8 cellular contexts compared by ENCODE assay signal in genomic region chr7:99326408-99326782, GRCh38. TPM values are rescaled to one million over a fixed set of nuclear protein-coding genes. Genes with fewer than 3 reads are reported as not detected.
DNase-seq lines count a peak whose midpoint lies in the region; ATAC-seq and TF ChIP-seq lines count a peak whose summit lies in the region.

No MANE protein-coding gene starts in this region.

- H3K9me3 ChIP-seq in DOHH2 (ENCODE audit: control insufficient read depth, insufficient read depth, low read length) (no peaks in the 10 kb centered on the region), OCI-LY3 (ENCODE audit: insufficient read depth, low read length) (no peaks in the 10 kb centered on the region), trophoblast cell (ENCODE audit: insufficient read depth, low read depth, low read length) (no peaks in the 10 kb centered on the region)

- H3K4me2 ChIP-seq in DOHH2 (ENCODE audit: low read length) (peak overlapping the region; percentile 74), OCI-LY3 (ENCODE audit: low read length) (peak overlapping the region; percentile 96), trophoblast cell (ENCODE audit: low read length) (peak overlapping the region; percentile 66)

- no peak overlapping the region for H2BK12ac ChIP-seq in trophoblast cell (ENCODE audit: low read length)

- H4K20me1 ChIP-seq in DOHH2 (ENCODE audit: control insufficient read depth, insufficient read depth, low read depth, low read length) (peaks cover 29% of the 10 kb centered on the region), OCI-LY3 (ENCODE audit: insufficient read depth, low read length) (peaks cover 26% of the 10 kb centered on the region)

- H3K27ac ChIP-seq in DOHH2 (ENCODE audit: low read depth, low read length) (peak overlapping the region; percentile 46), OCI-LY3 (ENCODE audit: low read length) (peak overlapping the region; percentile 46), epithelial cell of prostate (peak overlapping the region; percentile 97), trophoblast cell (ENCODE audit: low read depth, low read length) (no peak overlapping the region)

- H3K9me2 ChIP-seq in DOHH2 (replicated peaks; ENCODE audit: control insufficient read depth, low read length) = no peaks in the 10 kb centered on the region

- H3K4me3 ChIP-seq in DOHH2 (ENCODE audit: low read length) (peak overlapping the region; percentile 84), OCI-LY3 (ENCODE audit: low read length) (peak overlapping the region; percentile 86), trophoblast cell (ENCODE audit: low read depth, low read length) (peak overlapping the region; percentile 92)

- peak overlapping the region; percentile 52 for H4K91ac ChIP-seq in trophoblast cell (ENCODE audit: low read depth, low read length)

- H3K79me1 ChIP-seq in trophoblast cell (ENCODE audit: low read length) = peaks cover 10% of the 10 kb centered on the region

- peak overlapping the region; percentile 31 for H4K12ac ChIP-seq in trophoblast cell (ENCODE audit: low read depth, low read length)

- H2AK5ac ChIP-seq in trophoblast cell (ENCODE audit: low read length) = no peak overlapping the region

- H3K9ac ChIP-seq in OCI-LY3 (ENCODE audit: low read length) (peak overlapping the region; percentile 95), trophoblast cell (ENCODE audit: low read length) (peak overlapping the region; percentile 95)

- H3K4me1 ChIP-seq in DOHH2 (ENCODE audit: control insufficient read depth, low read length) (peaks cover 46% of the 10 kb centered on the region), OCI-LY3 (ENCODE audit: low read length) (peaks cover 15% of the 10 kb centered on the region), trophoblast cell (ENCODE audit: control insufficient read depth in 1 of 2, insufficient read depth in 2 of 2, low read length in 2 of 2) (peaks cover 2 to 4% of the 10 kb centered on the region in 2 experiments)

- ATAC-seq in HG02970 (IDR thresholded peaks at IDR 0.05; ENCODE audit: low FRiP score, unreplicated experiment) = no peak
- no peak for ATAC-seq in GM21447 (IDR thresholded peaks at IDR 0.05; ENCODE audit: unreplicated experiment)

- H3F3A ChIP-seq in DOHH2 (ENCODE audit: control insufficient read depth, insufficient read depth) = no peaks in the 10 kb centered on the region; the same call in 1 of the 2 replicates

- H3K27me3 ChIP-seq in DOHH2 (ENCODE audit: control insufficient read depth, low read length) = no peaks in the 10 kb centered on the region
- H3K27me3 ChIP-seq in OCI-LY3 (ENCODE audit: low read depth, low read length) = no peaks in the 10 kb centered on the region
- no peaks in the 10 kb centered on the region for H3K27me3 ChIP-seq in trophoblast cell (ENCODE audit: insufficient read depth, low read length)

- no peak for TF ChIP-seq CTCF in DOHH2 (IDR thresholded peaks at IDR 0.05; ENCODE audit: low read depth, low read length, poor library complexity, severe bottlenecking)
- TF ChIP-seq CTCF in OCI-LY3 (IDR thresholded peaks at IDR 0.05; ENCODE audit: low read depth, low read length) = no peak

- H2AFZ ChIP-seq in OCI-LY3 (ENCODE audit: low read depth, low read length) = 0 out of 2 replicates have a peak overlapping the region, but pooled peaks have one; percentile 49
- peak overlapping the region; percentile 5 for H2AFZ ChIP-seq in trophoblast cell (ENCODE audit: insufficient read depth, low read length, poor library complexity)

- H2BK5ac ChIP-seq in trophoblast cell (ENCODE audit: low read depth, low read length, poor library complexity) = peak overlapping the region; percentile 28

- peak overlapping the region; percentile 23 for H2BK120ac ChIP-seq in trophoblast cell (ENCODE audit: insufficient read depth, low read length, poor library complexity)

- peak overlapping the region; percentile 86 for H4K8ac ChIP-seq in trophoblast cell (ENCODE audit: low read depth, low read length)

- peak overlapping the region; percentile 85 for H3K18ac ChIP-seq in trophoblast cell (ENCODE audit: low read length)

- H3K23ac ChIP-seq in trophoblast cell (ENCODE audit: low read length) = no peak overlapping the region

- no CpG with 5 or more reads among the region's 10 CpGs for WGBS in trophoblast cell (ENCODE audit: extremely low coverage, insufficient coverage, insufficient read length)

- peak overlapping the region; percentile 18 for H3K4ac ChIP-seq in trophoblast cell (ENCODE audit: low read depth, low read length)

- DNase-seq in epithelial cell of prostate (ENCODE audit: low read depth, low spot score) = no peak
- DNase-seq in trophoblast cell = peak in 1 of 2 donors; percentile 27
- no peak for DNase-seq in NOMO-1 (lab: John Stamatoyannopoulos, UW; ENCODE audit: unreplicated experiment in 2 of 2)
- DNase-seq in effector CD8-positive, alpha-beta T cell (lab: John Stamatoyannopoulos, UW) = no peak

- H3K36me3 ChIP-seq in DOHH2 (ENCODE audit: control insufficient read depth, low read length) (peaks cover 34% of the 10 kb centered on the region), OCI-LY3 (replicated peaks; ENCODE audit: low read depth, low read length) (peaks cover 10% of the 10 kb centered on the region), trophoblast cell (ENCODE audit: control insufficient read depth in 1 of 2, insufficient read depth in 2 of 2, low read length in 2 of 2) (peaks cover 0 to 6% of the 10 kb centered on the region in 2 experiments)

- H3K14ac ChIP-seq in trophoblast cell (ENCODE audit: low read length) = peak overlapping the region; percentile 87

- H3K79me2 ChIP-seq in DOHH2 (ENCODE audit: control insufficient read depth, low read length) = peaks cover 75% of the 10 kb centered on the region
- peaks cover 69% of the 10 kb centered on the region for H3K79me2 ChIP-seq in OCI-LY3 (ENCODE audit: low read length)
- peaks cover 21% of the 10 kb centered on the region for H3K79me2 ChIP-seq in trophoblast cell (ENCODE audit: control insufficient read depth, insufficient read depth, low read length, poor library complexity)

RNA-seq across cellular contexts. Expression of gene ARPC1A, which starts 0.7 kb away (rescaled TPM):
- 221 and 225 TPM in 2 replicates for polyA plus RNA-seq in trophoblast cell (2013)

RNA-seq across cellular contexts. Expression of gene ARPC1B, which starts 48.1 kb away (rescaled TPM):
- 131 TPM in 2 replicates for polyA plus RNA-seq in trophoblast cell (2013)

RNA-seq across cellular contexts. Expression of gene MYH16, which starts 53.8 kb away (rescaled TPM):
- 0.14 TPM in 1 of 2 replicates, not detected in the other for polyA plus RNA-seq in trophoblast cell (2013)
